Comparison of ENCODE assay signal across 8 cellular contexts in genomic region chr4:76147454-76148141, GRCh38. TPM values are rescaled to one million over a fixed set of nuclear protein-coding genes. Genes with fewer than 3 reads are reported as not detected.
DNase-seq lines count a peak whose midpoint lies in the region; TF ChIP-seq lines count a peak whose summit lies in the region.

No MANE protein-coding gene starts in this region.

- H3K9me3 ChIP-seq in HAP-1: no peaks in the 10 kb centered on the region
- H3K9me3 ChIP-seq in SK-N-MC (ENCODE audit: low read depth, low read length): no peaks in the 10 kb centered on the region
- H3K9me3 ChIP-seq in right atrium auricular region: no peaks in the 10 kb centered on the region

- H3K36me3 ChIP-seq in HAP-1 (replicated peaks) (peaks cover 12% of the 10 kb centered on the region), SK-N-MC (ENCODE audit: insufficient read depth, low read length) (peaks cover 19% of the 10 kb centered on the region), right atrium auricular region (no peaks in the 10 kb centered on the region), rectal smooth muscle tissue (ENCODE audit: control insufficient read depth, insufficient read depth, low read length) (no peaks in the 10 kb centered on the region)

- DNase-seq in GDM1 (lab: John Stamatoyannopoulos, UW) (peak; percentile 73), HAP-1 (ENCODE audit: low spot score in 2 of 2) (peak; percentile 85 to 89), M059J (ENCODE audit: low read depth) (peak; percentile 82), SK-N-MC (ENCODE audit: low read depth, low spot score) (peak; percentile 50), amniotic epithelial cell (ENCODE audit: low read depth) (peak; percentile 85), right atrium auricular region (ENCODE audit: low spot score) (no peak), mucosa of gallbladder (ENCODE audit: low spot score) (no peak)

- H3K27ac ChIP-seq in SK-N-MC (peak overlapping the region; percentile 92), right atrium auricular region (peak overlapping the region; percentile 90 to 92), rectal smooth muscle tissue (ENCODE audit: low read depth, low read length) (peak overlapping the region; percentile 93)

- H3K4me1 ChIP-seq in HAP-1 (0 out of 2 replicates have a peak, but pooled peaks cover 11% of the 10 kb centered on the region), right atrium auricular region (peaks cover 0 to 34% of the 10 kb centered on the region in 2 donors), rectal smooth muscle tissue (ENCODE audit: control insufficient read depth, insufficient read depth, low read length) (peaks cover 17% of the 10 kb centered on the region)

- in situ Hi-C loops in HAP-1 (cut with MboI; ENCODE audit: low sequenced_read_pairs): no loop called here

- peak overlapping the region; percentile 96 for H3K9ac ChIP-seq in SK-N-MC (ENCODE audit: insufficient read length)
- H3K9ac ChIP-seq in rectal smooth muscle tissue (ENCODE audit: low read length): peak overlapping the region; percentile 75

- H3K4me3 ChIP-seq in HAP-1 (peak overlapping the region; percentile 99), SK-N-MC (peak overlapping the region; percentile 96), right atrium auricular region (peak overlapping the region; percentile 92 to 97), rectal smooth muscle tissue (ENCODE audit: low read length) (peak overlapping the region; percentile 96)

- no peak for TF ChIP-seq CTCF in right atrium auricular region (IDR thresholded peaks at IDR 0.05)

- H3K27me3 ChIP-seq in HAP-1 (ENCODE audit: low read depth) (no peaks in the 10 kb centered on the region), right atrium auricular region (no peaks in the 10 kb centered on the region), rectal smooth muscle tissue (ENCODE audit: control insufficient read depth, insufficient read depth, low read length) (no peaks in the 10 kb centered on the region)

RNA-seq across cellular contexts. Expression of gene NUP54, which starts 0.6 kb away (rescaled TPM):
- total RNA-seq in M059J (2014; rRNA removed; shearing (Covaris generic)): 55.4 and 59.2 TPM in 2 replicates
- 10 to 100 TPM; 13.7 to 14.9 TPM for total RNA-seq in right atrium auricular region
- 23.5 TPM for total RNA-seq in mucosa of gallbladder

Comparison
In these comparisons a context has a peak if more than half of its experiments do, and no peak if none do; other contexts are left out.
1. DNase-seq: peak in GDM1 (single experiment), HAP-1 (2 of 2), M059J (single experiment), SK-N-MC (single experiment) and amniotic epithelial cell (single experiment); none in right atrium auricular region (single experiment) and mucosa of gallbladder (single experiment).
2. Peak in every context shown above with its lines, with median percentiles within 50 percentile points of each other: H3K4me3 ChIP-seq and H3K27ac ChIP-seq.